ENCODE assay signal across 14 cellular contexts in genomic region chr4:2660596-2661211, GRCh38.
DNase-seq lines count a peak whose midpoint lies in the region; ATAC-seq and TF ChIP-seq lines count a peak whose summit lies in the region.
"Had no signal": no experiment of that assay in that cellular context is flagged by ENCODE, and none has a peak within 500 bp of the region (broad histone marks: within the 10 kb centered on the region; RNA-seq: fewer than 3 reads in every experiment).

No MANE protein-coding gene starts in this region.

- ATAC-seq in HG03045 (IDR thresholded peaks at IDR 0.05; ENCODE audit: unreplicated experiment) (no peak), HG03135 (IDR thresholded peaks at IDR 0.05; ENCODE audit: unreplicated experiment) (no peak), HG03175 (IDR thresholded peaks at IDR 0.05; ENCODE audit: unreplicated experiment) (no peak)

- no peaks in the 10 kb centered on the region for H3K27me3 ChIP-seq in CD8-positive, alpha-beta memory T cell (ENCODE audit: insufficient read depth, low read length, poor library complexity, severe bottlenecking)

- POLR2A ChIA-PET in CD8-positive, alpha-beta memory T cell (lab: Charles Lee): no interaction called here

- peak; percentile 9 for DNase-seq in fibroblast of the conjunctiva (ENCODE audit: low read depth)
- DNase-seq in midbrain (lab: John Stamatoyannopoulos, UW): peak; percentile 23
- no peak for DNase-seq in CD8-positive, alpha-beta memory T cell
- DNase-seq: HCEC 1CT, NCI-H187 treated with DMSO at 0.1 percent for 48 hours, NCI-H526 treated with DMSO at 0.1 percent for 48 hours, T-helper 1 cell had no signal

- peaks cover 85% of the 10 kb centered on the region for H3K36me3 Mint-ChIP-seq in brain
- peaks cover 4 to 85% (median 27%) of the 10 kb centered on the region in 3 donors for H3K36me3 Mint-ChIP-seq in CD8-positive, alpha-beta memory T cell

- H3K4me1 ChIP-seq in CD8-positive, alpha-beta memory T cell (ENCODE audit: insufficient read depth, low read length): no peaks in the 10 kb centered on the region
- H3K4me1 ChIP-seq: parathyroid adenoma had no signal

- no peaks in the 10 kb centered on the region for H3K9me3 ChIP-seq in CD8-positive, alpha-beta memory T cell (ENCODE audit: low read length)

- peaks cover 5% of the 10 kb centered on the region for H3K4me1 Mint-ChIP-seq in brain
- H3K4me1 Mint-ChIP-seq in CD8-positive, alpha-beta memory T cell: peaks cover 0 to 11% (median 3%) of the 10 kb centered on the region in 3 donors

- no peak overlapping the region for H3K4me3 Mint-ChIP-seq in brain
- no peak overlapping the region for H3K4me3 Mint-ChIP-seq in CD8-positive, alpha-beta memory T cell

- no peak overlapping the region for H3K4me3 ChIP-seq in CD8-positive, alpha-beta memory T cell (ENCODE audit: low read length)
- H3K4me3 ChIP-seq: lung had no signal

- peak overlapping the region; percentile 39 for H3K27ac ChIP-seq in temporal lobe (ENCODE audit: low read depth, low read length)
- H3K27ac ChIP-seq in CD8-positive, alpha-beta memory T cell (ENCODE audit: low read depth, low read length): no peak overlapping the region
- H3K27ac ChIP-seq: parathyroid adenoma had no signal

- TF ChIP-seq CTCF in brain (conservative IDR thresholded peaks at IDR 0.05): no peak

- H3K27me3 Mint-ChIP-seq in brain: peaks cover 4% of the 10 kb centered on the region
- no peaks in the 10 kb centered on the region for H3K27me3 Mint-ChIP-seq in CD8-positive, alpha-beta memory T cell

- peaks cover 25% of the 10 kb centered on the region for H3K36me3 ChIP-seq in CD8-positive, alpha-beta memory T cell (ENCODE audit: insufficient read depth, low read length)

- CTCF ChIA-PET in CD8-positive, alpha-beta memory T cell (lab: Charles Lee): no interaction called here

- H3K27ac Mint-ChIP-seq in brain: peak overlapping the region in 3 of 5 experiments; percentile 11 to 76 (median 56)
- peak overlapping the region in 2 of 8 donors; percentile 9 to 11 for H3K27ac Mint-ChIP-seq in CD8-positive, alpha-beta memory T cell

- H3K9me3 Mint-ChIP-seq in brain: peaks cover 0 to 2% (median 0%) of the 10 kb centered on the region in 5 experiments
- no peaks in the 10 kb centered on the region for H3K9me3 Mint-ChIP-seq in CD8-positive, alpha-beta memory T cell

Comparison
In these comparisons a context has a peak if more than half of its experiments do, and no peak if none do; other contexts are left out.
1. DNase-seq: peak in fibroblast of the conjunctiva (single experiment) and midbrain (single experiment); none in CD8-positive, alpha-beta memory T cell (0 of 5).